ENCODE assay signal across 8 cellular contexts in the genomic region with DNA sequence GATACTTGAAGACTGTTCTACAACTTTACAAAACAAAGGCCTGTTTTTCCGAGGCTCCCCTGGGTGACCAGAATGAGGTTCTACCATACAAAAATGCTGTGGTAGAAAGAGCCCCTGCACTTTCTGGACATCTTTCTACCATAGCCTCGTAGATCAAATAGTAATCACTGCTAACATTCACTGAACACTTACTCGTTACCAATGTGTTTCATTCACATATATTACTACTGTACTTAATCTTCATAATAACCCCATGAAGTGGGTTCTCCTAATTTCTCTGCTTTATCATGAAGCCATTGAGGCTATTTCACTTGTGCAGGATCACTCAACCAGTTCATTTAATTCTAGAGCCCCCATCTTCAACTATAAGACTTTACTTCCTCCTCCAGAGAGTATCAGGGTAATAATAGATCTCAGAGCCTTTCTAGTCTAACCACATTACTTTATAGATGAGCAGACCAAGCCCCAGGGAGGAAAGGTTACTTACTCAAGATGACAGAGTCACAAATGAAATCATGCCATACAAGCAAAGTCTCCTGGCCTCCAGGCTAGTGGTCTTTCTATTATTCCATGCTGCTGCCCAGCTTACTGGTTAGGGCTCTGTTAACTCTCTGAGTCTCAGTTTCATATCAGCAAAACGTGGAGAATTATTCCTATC. TPM values are rescaled to one million over a fixed set of nuclear protein-coding genes. Genes with fewer than 3 reads are reported as not detected.
DNase-seq lines count a peak whose midpoint lies in the region; ATAC-seq lines count a peak whose summit lies in the region.

No MANE protein-coding gene starts in this region.

- no peaks in the 10 kb centered on the region for H3K36me3 ChIP-seq in thymus (ENCODE audit: control insufficient read depth, insufficient read depth)

- H3K27ac ChIP-seq in thymus (ENCODE audit: low read depth): peak overlapping the region; percentile 42

- no peaks in the 10 kb centered on the region for H3K27me3 ChIP-seq in thymus (ENCODE audit: control insufficient read depth, insufficient read depth)

- DNase-seq in activated T-cell treated with anti-CD3 and anti-CD28 coated beads, Interleukin-2, amount 50 U/mL, for 72 hours: no peak
- DNase-seq in activated T-cell treated with anti-CD3 and anti-CD28 coated beads, Interleukin-2, amount 50 U/mL, for 48 hours: no peak
- no peak for DNase-seq in activated naive CD8-positive, alpha-beta T cell treated with anti-CD3 and anti-CD28 coated beads, Interleukin-2, amount 50 U/mL, for 24 hours
- DNase-seq in A172 (ENCODE audit: low spot score): no peak
- no peak for DNase-seq in pons (ENCODE audit: low spot score)
- no peak for DNase-seq in mucosa of gallbladder (ENCODE audit: low spot score)

- H3K4me3 Mint-ChIP-seq in activated T-cell treated with anti-CD3 and anti-CD28 coated beads, Interleukin-2, amount 50 U/mL, for 72 hours: peak overlapping the region; percentile 28 to 71
- H3K4me3 Mint-ChIP-seq in activated naive CD8-positive, alpha-beta T cell treated with anti-CD3 and anti-CD28 coated beads, Interleukin-2, amount 50 U/mL, for 24 hours: peak overlapping the region; percentile 7

- no peak overlapping the region for H3K4me3 ChIP-seq in thymus (ENCODE audit: low read length)

- H3K9me3 ChIP-seq in thymus (ENCODE audit: control insufficient read depth): no peaks in the 10 kb centered on the region

- ATAC-seq in activated T-cell treated with anti-CD3 and anti-CD28 coated beads, Interleukin-2, amount 50 U/mL, for 72 hours (replicated peaks in 1 of 2): peak; percentile 46 to 56
- peak; percentile 40 for ATAC-seq in HG03460 (IDR thresholded peaks at IDR 0.05; ENCODE audit: unreplicated experiment)
- ATAC-seq in activated naive CD8-positive, alpha-beta T cell treated with anti-CD3 and anti-CD28 coated beads, Interleukin-2, amount 50 U/mL, for 24 hours: peak; percentile 67

- no peaks in the 10 kb centered on the region for H3K9me3 Mint-ChIP-seq in activated T-cell treated with anti-CD3 and anti-CD28 coated beads, Interleukin-2, amount 50 U/mL, for 72 hours
- no peaks in the 10 kb centered on the region for H3K9me3 Mint-ChIP-seq in activated naive CD8-positive, alpha-beta T cell treated with anti-CD3 and anti-CD28 coated beads, Interleukin-2, amount 50 U/mL, for 24 hours

- H3K27ac Mint-ChIP-seq in activated T-cell treated with anti-CD3 and anti-CD28 coated beads, Interleukin-2, amount 50 U/mL, for 72 hours: peak overlapping the region; percentile 89
- H3K27ac Mint-ChIP-seq in activated naive CD8-positive, alpha-beta T cell treated with anti-CD3 and anti-CD28 coated beads, Interleukin-2, amount 50 U/mL, for 24 hours: peak overlapping the region; percentile 79

- peaks cover 38% of the 10 kb centered on the region for H3K4me1 Mint-ChIP-seq in activated T-cell treated with anti-CD3 and anti-CD28 coated beads, Interleukin-2, amount 50 U/mL, for 72 hours (ENCODE audit: low read depth)
- H3K4me1 Mint-ChIP-seq in activated naive CD8-positive, alpha-beta T cell treated with anti-CD3 and anti-CD28 coated beads, Interleukin-2, amount 50 U/mL, for 24 hours: peaks cover 44% of the 10 kb centered on the region

- no peaks in the 10 kb centered on the region for H3K36me3 Mint-ChIP-seq in activated T-cell treated with anti-CD3 and anti-CD28 coated beads, Interleukin-2, amount 50 U/mL, for 72 hours (ENCODE audit: insufficient read depth in 2 of 2)
- no peaks in the 10 kb centered on the region for H3K36me3 Mint-ChIP-seq in activated naive CD8-positive, alpha-beta T cell treated with anti-CD3 and anti-CD28 coated beads, Interleukin-2, amount 50 U/mL, for 24 hours (ENCODE audit: low read depth)

- no peaks in the 10 kb centered on the region for H3K4me1 ChIP-seq in thymus (ENCODE audit: control insufficient read depth, insufficient read depth, low read length)

- 92% methylated on average over 4 of the region's 4 CpGs for WGBS in thymus

- no peaks in the 10 kb centered on the region for H3K27me3 Mint-ChIP-seq in activated T-cell treated with anti-CD3 and anti-CD28 coated beads, Interleukin-2, amount 50 U/mL, for 72 hours (ENCODE audit: low read depth)
- H3K27me3 Mint-ChIP-seq in activated naive CD8-positive, alpha-beta T cell treated with anti-CD3 and anti-CD28 coated beads, Interleukin-2, amount 50 U/mL, for 24 hours: no peaks in the 10 kb centered on the region

RNA-seq across cellular contexts. Expression of a gene that starts 46.7 kb away (rescaled TPM):
- 10 to 100 TPM; 59.0 to 59.7 TPM for total RNA-seq in activated T-cell treated with anti-CD3 and anti-CD28 coated beads, Interleukin-2, amount 50 U/mL, for 72 hours
- polyA plus RNA-seq in thymus: 58.1 TPM
- total RNA-seq in A172 (2014; rRNA removed; shearing (Covaris generic)): 109 and 114 TPM in 2 replicates
- 47.3 TPM for total RNA-seq in mucosa of gallbladder

RNA-seq across cellular contexts. Expression of a gene that starts 51.1 kb away (rescaled TPM):
- total RNA-seq in activated T-cell treated with anti-CD3 and anti-CD28 coated beads, Interleukin-2, amount 50 U/mL, for 72 hours: 10 to 100 TPM; 78.0 to 84.0 TPM
- 35.3 TPM for polyA plus RNA-seq in thymus
- 28.2 and 35.1 TPM in 2 replicates for total RNA-seq in A172 (2014; rRNA removed; shearing (Covaris generic))
- 67.0 TPM for total RNA-seq in mucosa of gallbladder
